In the genomic region with DNA sequence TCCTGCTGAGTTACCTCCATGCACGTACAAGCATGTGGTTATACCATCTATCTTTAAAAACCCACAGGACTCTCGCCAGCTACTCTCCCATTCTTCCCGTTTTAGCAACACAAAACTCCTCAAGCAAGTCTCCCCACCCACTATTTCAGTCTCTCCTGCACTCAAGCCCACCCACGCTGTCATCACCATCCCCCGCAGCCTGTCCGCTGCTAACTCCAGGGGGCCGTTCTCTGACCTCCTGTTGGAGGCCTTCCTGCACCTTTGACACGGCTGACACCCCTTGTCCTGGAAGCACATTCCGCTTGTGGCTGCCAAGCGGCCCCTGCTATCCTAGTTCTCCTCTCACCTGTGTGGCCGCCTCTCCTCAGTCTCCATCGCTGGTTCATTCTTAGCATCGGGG, we compare ENCODE assay signal across 13 cellular contexts.
"Had no signal": no experiment of that assay in that cellular context is flagged by ENCODE, and none has a peak within 500 bp of the region (broad histone marks: within the 10 kb centered on the region; RNA-seq: fewer than 3 reads in every experiment).

No MANE protein-coding gene starts in this region.

- H3K4me3 Mint-ChIP-seq: activated CD4-positive, alpha-beta T cell treated with anti-CD3 and anti-CD28 coated beads for 36 hours; activated CD8-positive, alpha-beta T cell treated with anti-CD3 and anti-CD28 coated beads, Interleukin-2, amount 10 ng/mL, durations not matched to agents 7 days and 5 days; activated naive CD4-positive, alpha-beta T cell treated with anti-CD3 and anti-CD28 coated beads, Interleukin-2, amount 50 U/mL, for 24 hours; activated T-helper 17 cell treated with anti-CD3 and anti-CD28 coated beads, Interleukin-2, amount 50 U/mL, for 72 hours; memory B cell; neural crest cell; T-cell had no signal

- H3K9me3 ChIP-seq: tibial artery had no signal

- FAIRE-seq: islet of Langerhans had no signal

- ATAC-seq: activated CD4-positive, alpha-beta T cell treated with anti-CD3 and anti-CD28 coated beads for 36 hours; activated CD8-positive, alpha-beta T cell treated with anti-CD3 and anti-CD28 coated beads, Interleukin-2, amount 10 ng/mL, durations not matched to agents 7 days and 5 days; activated T-helper 17 cell treated with anti-CD3 and anti-CD28 coated beads, Interleukin-2, amount 50 U/mL, for 72 hours; foreskin keratinocyte; T-cell had no signal

- H3K4me3 ChIP-seq: smooth muscle cell, tibial artery had no signal

- H3K36me3 Mint-ChIP-seq: activated naive CD4-positive, alpha-beta T cell treated with anti-CD3 and anti-CD28 coated beads, Interleukin-2, amount 50 U/mL, for 24 hours; T-cell had no signal

- H3K4me2 ChIP-seq: smooth muscle cell had no signal

- H3K9me3 Mint-ChIP-seq: activated naive CD4-positive, alpha-beta T cell treated with anti-CD3 and anti-CD28 coated beads, Interleukin-2, amount 50 U/mL, for 24 hours; activated T-helper 17 cell treated with anti-CD3 and anti-CD28 coated beads, Interleukin-2, amount 50 U/mL, for 72 hours; neural crest cell; T-cell had no signal

- H3K4me1 ChIP-seq: foreskin keratinocyte had no signal

- H3K27ac Mint-ChIP-seq: activated CD4-positive, alpha-beta T cell treated with anti-CD3 and anti-CD28 coated beads for 36 hours; activated CD8-positive, alpha-beta T cell treated with anti-CD3 and anti-CD28 coated beads, Interleukin-2, amount 10 ng/mL, durations not matched to agents 7 days and 5 days; activated naive CD4-positive, alpha-beta T cell treated with anti-CD3 and anti-CD28 coated beads, Interleukin-2, amount 50 U/mL, for 24 hours; activated T-helper 17 cell treated with anti-CD3 and anti-CD28 coated beads, Interleukin-2, amount 50 U/mL, for 72 hours; memory B cell; T-cell had no signal

- H3K36me3 ChIP-seq: tibial artery had no signal

- DNase-seq: activated CD4-positive, alpha-beta T cell treated with anti-CD3 and anti-CD28 coated beads for 36 hours; activated CD8-positive, alpha-beta T cell treated with anti-CD3 and anti-CD28 coated beads, Interleukin-2, amount 10 ng/mL, durations not matched to agents 7 days and 5 days; anterior cingulate cortex; foreskin keratinocyte; T-cell; T1000; tibial artery had no signal

- H3K27ac ChIP-seq: foreskin keratinocyte, tibial artery had no signal
